9 cellular contexts compared by ENCODE assay signal in genomic region chr10:104559935-104560334, GRCh38.
"Had no signal": no experiment of that assay in that cellular context is flagged by ENCODE, and none has a peak within 500 bp of the region (broad histone marks: within the 10 kb centered on the region; RNA-seq: fewer than 3 reads in every experiment).

No MANE protein-coding gene starts in this region.

- ATAC-seq: heart right ventricle, left lung had no signal

- H3K9me3 ChIP-seq: heart right ventricle, left lung, stomach, thoracic aorta had no signal

- H3K27me3 ChIP-seq: stomach had no signal

- H3K4me1 ChIP-seq: heart right ventricle, left lung, stomach had no signal

- H3K27ac ChIP-seq: heart right ventricle, left lung, stomach, thoracic aorta had no signal

- H3K4me3 ChIP-seq: heart right ventricle, left lung, stomach, thoracic aorta had no signal

- H3K36me3 ChIP-seq: heart right ventricle, left lung, stomach, thoracic aorta had no signal

- DNase-seq: activated B cell treated with CpG ODN at 0.5 μM for 24 hours; activated CD4-positive, alpha-beta T cell treated with anti-CD3 and anti-CD28 coated beads, Interleukin-2, amount 10 ng/mL, durations not matched to agents 24 days and 14 days; activated effector memory CD4-positive, alpha-beta T cell treated with Interleukin-2 at 50 U/mL for 16 hours; activated T-cell treated with anti-CD3 and anti-CD28 coated beads, Interleukin-2, amount 50 U/mL, for 1 hour; heart right ventricle; left lung; stimulated activated CD4-positive, alpha-beta T cell treated with anti-CD3 and anti-CD28 coated beads, Interleukin-4, amount 100 ng/mL, for 24 hours; stomach had no signal
